In genomic region chr1:167722152-167722869, GRCh38 we compare ENCODE assay signal across 8 cellular contexts. TPM values are rescaled to one million over a fixed set of nuclear protein-coding genes. Genes with fewer than 3 reads are reported as not detected.
DNase-seq lines count a peak whose midpoint lies in the region; ATAC-seq and TF ChIP-seq lines count a peak whose summit lies in the region.

No MANE protein-coding gene starts in this region.

- H3K4me1 ChIP-seq in right cardiac atrium (ENCODE audit: control insufficient read depth, insufficient read depth, low read length) (peaks cover 10% of the 10 kb centered on the region), psoas muscle (peaks cover 31% of the 10 kb centered on the region)

- POLR2A ChIA-PET in activated naive CD8-positive, alpha-beta T cell treated with anti-CD3 and anti-CD28 coated beads, Interleukin-2, amount 10 ng/mL, durations not matched to agents 7 days and 5 days (lab: Charles Lee), result interaction anchor here (1.0 kb wide), 1 partner anchor 360 kb away, joined by 3 read pairs; no protein-coding TSS in a partner anchor

- H3K36me3 ChIP-seq in psoas muscle (ENCODE audit: insufficient read depth in 1 of 2, low read depth in 1 of 2), result no peaks in the 10 kb centered on the region

- H3K27ac Mint-ChIP-seq in activated naive CD8-positive, alpha-beta T cell treated with anti-CD3 and anti-CD28 coated beads, Interleukin-2, amount 10 ng/mL, durations not matched to agents 7 days and 5 days, result no peak overlapping the region

- peak overlapping the region; percentile 74 for H3K27ac ChIP-seq in right cardiac atrium (ENCODE audit: low read length)
- H3K27ac ChIP-seq in psoas muscle, result peak overlapping the region; percentile 85

- DNase-seq in AG09309 (ENCODE audit: low read depth), result no peak
- DNase-seq in NCI-H774 (lab: John Stamatoyannopoulos, UW), result peak; percentile 24
- DNase-seq in activated naive CD8-positive, alpha-beta T cell treated with anti-CD3 and anti-CD28 coated beads, Interleukin-2, amount 10 ng/mL, durations not matched to agents 7 days and 5 days, result no peak
- peak in 1 of 3 donors; percentile 33 for DNase-seq in right cardiac atrium
- peak; percentile 47 to 65 for DNase-seq in psoas muscle
- DNase-seq in MV-4-11 (lab: John Stamatoyannopoulos, UW), result no peak

- peaks cover 8% of the 10 kb centered on the region for H3K36me3 Mint-ChIP-seq in activated naive CD8-positive, alpha-beta T cell treated with anti-CD3 and anti-CD28 coated beads, Interleukin-2, amount 10 ng/mL, durations not matched to agents 7 days and 5 days

- H3K9me3 ChIP-seq in right cardiac atrium (ENCODE audit: control insufficient read depth, low read length), result no peaks in the 10 kb centered on the region
- no peaks in the 10 kb centered on the region for H3K9me3 ChIP-seq in psoas muscle

- H3K27me3 Mint-ChIP-seq in activated naive CD8-positive, alpha-beta T cell treated with anti-CD3 and anti-CD28 coated beads, Interleukin-2, amount 10 ng/mL, durations not matched to agents 7 days and 5 days, result peaks cover 2% of the 10 kb centered on the region

- peak overlapping the region; percentile 78 for H3K4me3 ChIP-seq in AG09309 (ENCODE audit: control insufficient read depth, low read depth, low read length)
- peak overlapping the region; percentile 72 for H3K4me3 ChIP-seq in right cardiac atrium (ENCODE audit: low read length)
- H3K4me3 ChIP-seq in psoas muscle, result peak overlapping the region; percentile 96

- ATAC-seq in GM18858 (IDR thresholded peaks at IDR 0.05; ENCODE audit: unreplicated experiment), result peak; percentile 21
- ATAC-seq in HG03066 (IDR thresholded peaks at IDR 0.05; ENCODE audit: low read depth, unreplicated experiment), result peak; percentile 29
- ATAC-seq in activated naive CD8-positive, alpha-beta T cell treated with anti-CD3 and anti-CD28 coated beads, Interleukin-2, amount 10 ng/mL, durations not matched to agents 7 days and 5 days (ENCODE audit: low read depth), result peak; percentile 48
- ATAC-seq in right cardiac atrium, result peak; percentile 63 to 71
- ATAC-seq in psoas muscle, result peak; percentile 67 to 77 (median 70)

- TF ChIP-seq CTCF in AG09309 (IDR thresholded peaks at IDR 0.05; ENCODE audit: control insufficient read depth, insufficient read depth, low read depth, low read length, missing control alignments) (no peak), psoas muscle (IDR thresholded peaks at IDR 0.05) (no peak)

- intact Hi-C loops in right cardiac atrium (cut with DNase I), result loop anchor here in 3 of 4 donors (5.0 to 10.0 kb wide), 4 partner anchors 75 to 215 kb away; partner anchors contain the start of genes DCAF6 (in 2 of the 3) and MPC2 (in 2 of the 3)
- intact Hi-C loops in psoas muscle (cut with DNase I), result loop anchor here (5.0 kb wide), 3 partner anchors 40 to 360 kb away; no protein-coding TSS in a partner anchor

- no peaks in the 10 kb centered on the region for H3K9me3 Mint-ChIP-seq in activated naive CD8-positive, alpha-beta T cell treated with anti-CD3 and anti-CD28 coated beads, Interleukin-2, amount 10 ng/mL, durations not matched to agents 7 days and 5 days

- H3K4me3 Mint-ChIP-seq in activated naive CD8-positive, alpha-beta T cell treated with anti-CD3 and anti-CD28 coated beads, Interleukin-2, amount 10 ng/mL, durations not matched to agents 7 days and 5 days, result peak overlapping the region; percentile 96

- 2% methylated on average over 52 of the region's 52 CpGs for WGBS in right cardiac atrium
- 1% methylated on average over 39 to 52 of the region's 52 CpGs for WGBS in psoas muscle, 3 donors

- peaks cover 38% of the 10 kb centered on the region for H3K4me1 Mint-ChIP-seq in activated naive CD8-positive, alpha-beta T cell treated with anti-CD3 and anti-CD28 coated beads, Interleukin-2, amount 10 ng/mL, durations not matched to agents 7 days and 5 days

- H3K27me3 ChIP-seq in right cardiac atrium (ENCODE audit: control insufficient read depth, insufficient read depth) (no peaks in the 10 kb centered on the region), psoas muscle (ENCODE audit: insufficient read depth in 3 of 3, low read length in 2 of 3) (no peaks in the 10 kb centered on the region)

RNA-seq across cellular contexts. Expression of gene MPZL1, which starts 0.5 kb away (rescaled TPM):
- 1 to 10 TPM; 8.5 to 9.3 TPM for total RNA-seq in activated naive CD8-positive, alpha-beta T cell treated with anti-CD3 and anti-CD28 coated beads, Interleukin-2, amount 10 ng/mL, durations not matched to agents 7 days and 5 days
- total RNA-seq in right cardiac atrium (10 to 100 TPM; 36.3 to 73.7 (median 61.1) TPM), psoas muscle (10 to 100 TPM; 14.1 to 22.4 (median 18.3) TPM)
- polyA plus RNA-seq in right cardiac atrium (20.4 TPM), psoas muscle (10 to 100 TPM in 2 of 3 donors, 1 to 10 TPM in 1; 5.2 to 14.0 (median 12.6) TPM)

Comparison
In these comparisons a context has a peak if more than half of its experiments do, and no peak if none do; other contexts are left out.
1. DNase-seq: peak in NCI-H774 (single experiment) and psoas muscle (2 of 2); none in AG09309 (single experiment), activated naive CD8-positive, alpha-beta T cell treated with anti-CD3 and anti-CD28 coated beads, Interleukin-2, amount 10 ng/mL, durations not matched to agents 7 days and 5 days (single experiment) and MV-4-11 (single experiment).
2. Peak in every context shown above with its lines, with median percentiles within 50 percentile points of each other: H3K4me3 ChIP-seq and ATAC-seq.